15 cellular contexts compared by ENCODE assay signal in the genomic region with DNA sequence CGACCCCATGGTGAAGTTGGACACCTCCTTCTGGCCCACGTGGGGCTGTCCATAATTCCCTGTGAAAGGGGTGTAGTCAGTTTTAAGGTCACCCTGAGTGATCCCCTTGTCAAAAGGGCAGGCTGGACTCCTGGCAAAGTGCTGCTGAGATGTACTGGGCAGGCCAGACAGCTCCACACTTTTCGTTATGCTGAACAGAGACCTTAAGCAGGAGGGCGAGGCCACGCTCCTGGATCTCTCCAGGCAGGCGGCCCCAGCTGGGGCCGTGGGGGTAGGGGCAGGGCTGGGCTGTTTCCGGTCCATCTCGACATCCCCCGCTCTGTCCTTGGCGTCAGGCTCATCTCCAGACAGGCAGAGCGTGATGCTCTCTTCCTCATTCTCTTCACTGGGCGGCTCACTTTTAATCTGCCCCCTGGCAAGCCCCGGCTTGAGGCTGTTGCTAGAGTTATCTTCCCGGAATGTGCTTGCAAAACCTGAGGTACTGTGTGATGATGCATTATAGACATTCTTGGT. TPM values are rescaled to one million over a fixed set of nuclear protein-coding genes. Genes with fewer than 3 reads are reported as not detected.
DNase-seq lines count a peak whose midpoint lies in the region; ATAC-seq and TF ChIP-seq lines count a peak whose summit lies in the region.
"Had no signal": no experiment of that assay in that cellular context is flagged by ENCODE, and none has a peak within 500 bp of the region (broad histone marks: within the 10 kb centered on the region; RNA-seq: fewer than 3 reads in every experiment).

No MANE protein-coding gene starts in this region.

- H3K27me3 ChIP-seq in PC-3 (ENCODE audit: low read length) (no peaks in the 10 kb centered on the region), mammary epithelial cell (ENCODE audit: insufficient read depth, low read length) (no peaks in the 10 kb centered on the region), gastroesophageal sphincter (no peaks in the 10 kb centered on the region)

- H3K9me3 ChIP-seq in PC-3 (ENCODE audit: low read length), result no peaks in the 10 kb centered on the region
- no peaks in the 10 kb centered on the region for H3K9me3 ChIP-seq in mammary epithelial cell (replicated peaks; ENCODE audit: insufficient read depth, low read length)
- H3K9me3 ChIP-seq in gastroesophageal sphincter, result no peaks in the 10 kb centered on the region

- intact Hi-C loops in PC-3 (cut with micrococcal nuclease) (no loop called here), mammary epithelial cell (cut with micrococcal nuclease) (no loop called here)

- no TSS peak for BruUV-seq in PC-3 (replicated peaks; lab: Mats Ljungman, UMichigan)
- BruUV-seq in mammary epithelial cell (replicated peaks; lab: Mats Ljungman, UMichigan), result no TSS peak

- dilution Hi-C loops in mammary epithelial cell (cut with HindIII; ENCODE audit: low sequenced_read_pairs), result loop anchor here (25.0 kb wide), 1 partner anchor 336 kb away; a partner anchor contains a TSS

- no peaks in the 10 kb centered on the region for H4K20me1 ChIP-seq in PC-3 (ENCODE audit: low read length)
- H4K20me1 ChIP-seq in mammary epithelial cell (ENCODE audit: insufficient read depth, low read length), result no peaks in the 10 kb centered on the region

- POLR2A ChIA-PET in PC-3 (lab: Charles Lee; ENCODE audit: unreplicated experiment), result no interaction called here

- peaks cover 4% of the 10 kb centered on the region for H3F3A ChIP-seq in PC-3 (ENCODE audit: low read length, unreplicated experiment)

- H3K4me2 ChIP-seq in PC-3 (ENCODE audit: low read length), result no peak overlapping the region
- no peak overlapping the region for H3K4me2 ChIP-seq in mammary epithelial cell (ENCODE audit: insufficient read depth, low read depth, low read length)

- no peaks in the 10 kb centered on the region for H3K9me3 Mint-ChIP-seq in natural killer cell treated with Interleukin-12 subunit alpha and Interleukin-12 subunit beta and Interleukin-15 and Interleukin-18, amount 100 ng/mL, for 72 hours

- H3K4me1 Mint-ChIP-seq in natural killer cell treated with Interleukin-12 subunit alpha and Interleukin-12 subunit beta and Interleukin-15 and Interleukin-18, amount 100 ng/mL, for 72 hours (ENCODE audit: low read depth in 2 of 2), result peaks cover 47 to 49% of the 10 kb centered on the region in 2 donors

- no peaks in the 10 kb centered on the region for H3K9me2 ChIP-seq in PC-3 (replicated peaks; ENCODE audit: low read length)

- CTCF ChIA-PET in PC-3 (lab: Charles Lee), result interaction anchor here (3.1 kb wide), 1 partner anchor 11 kb away, joined by 22 read pairs; no protein-coding TSS in a partner anchor
- CTCF ChIA-PET in mammary epithelial cell (lab: Charles Lee; ENCODE audit: low non-redundant PET), result no interaction called here

- H3K27ac ChIP-seq in PC-3 (ENCODE audit: low read length) (peak overlapping the region; percentile 90), mammary epithelial cell (ENCODE audit: insufficient read depth, low read depth, low read length) (no peak overlapping the region), gastroesophageal sphincter (no peak overlapping the region)

- WGBS in mammary epithelial cell (ENCODE audit: low coverage, missing lambda C conversion rate), result 94% methylated on average over 7 of the region's 15 CpGs
- WGBS in gastroesophageal sphincter (ENCODE audit: low coverage in 1 of 2), 2 donors, result 84 to 86% methylated on average over 4 to 5 of the region's 15 CpGs

- H3K36me3 ChIP-seq in PC-3 (ENCODE audit: low read depth, low read length) (no peaks in the 10 kb centered on the region), mammary epithelial cell (ENCODE audit: insufficient read depth, low read length) (no peaks in the 10 kb centered on the region), gastroesophageal sphincter (peaks cover 0 to 20% of the 10 kb centered on the region in 2 donors)

- H3K27ac Mint-ChIP-seq in natural killer cell treated with Interleukin-12 subunit alpha and Interleukin-12 subunit beta and Interleukin-15 and Interleukin-18, amount 100 ng/mL, for 72 hours, result peak overlapping the region; percentile 23 to 58

- H3K4me1 ChIP-seq in PC-3 (ENCODE audit: insufficient read depth, low read length), result peaks cover 44% of the 10 kb centered on the region
- peaks cover 46% of the 10 kb centered on the region for H3K4me1 ChIP-seq in mammary epithelial cell (ENCODE audit: insufficient read depth, low read length)
- H3K4me1 ChIP-seq in gastroesophageal sphincter, result no peaks in the 10 kb centered on the region

- no peak for TF ChIP-seq CTCF in PC-3 (conservative IDR thresholded peaks at IDR 0.05; ENCODE audit: low read depth, low read length)
- no peak for TF ChIP-seq CTCF in mammary epithelial cell (conservative IDR thresholded peaks at IDR 0.05 in 1 of 2, IDR thresholded peaks at IDR 0.05 in 1 of 2; ENCODE audit: extremely low read depth in 1 of 2, insufficient read depth in 1 of 2, low read depth in 1 of 2, low read length in 2 of 2)
- no peak for TF ChIP-seq CTCF in gastroesophageal sphincter (IDR thresholded peaks at IDR 0.05)

- H3K79me2 ChIP-seq in PC-3 (ENCODE audit: low read length) (no peaks in the 10 kb centered on the region), mammary epithelial cell (ENCODE audit: insufficient read depth, low read length) (no peaks in the 10 kb centered on the region)

- H3K4me3 ChIP-seq in PC-3 (ENCODE audit: low read length), result no peak overlapping the region
- no peak overlapping the region for H3K4me3 ChIP-seq in mammary epithelial cell (replicated peaks in 1 of 3; ENCODE audit: insufficient read depth in 1 of 3, low read depth in 2 of 3, low read length in 3 of 3)
- H3K4me3 ChIP-seq in gastroesophageal sphincter, result no peak overlapping the region
- H3K4me3 ChIP-seq: GM12878 had no signal

- DNase-seq in EH (ENCODE audit: low read depth) (peak; percentile 40), PC-3 (peak; percentile 17), mammary epithelial cell (peak; percentile 32), NCI-H345 treated with DMSO at 0.1 percent for 48 hours (lab: John Stamatoyannopoulos, UW; ENCODE audit: unreplicated experiment) (no peak), A172 (ENCODE audit: low spot score) (no peak), NCI-H146 (lab: John Stamatoyannopoulos, UW) (no peak)
- no peak for DNase-seq in natural killer cell treated with Interleukin-12 subunit alpha and Interleukin-12 subunit beta and Interleukin-15 and Interleukin-18, amount 100 ng/mL, for 72 hours (ENCODE audit: low spot score)
- DNase-seq: HCEC 1CT, KG1, left ventricle myocardium superior had no signal

- H2AFZ ChIP-seq in PC-3 (ENCODE audit: low read length) (no peak overlapping the region), mammary epithelial cell (ENCODE audit: low read depth, low read length) (no peak overlapping the region)

- H3K36me3 Mint-ChIP-seq in natural killer cell treated with Interleukin-12 subunit alpha and Interleukin-12 subunit beta and Interleukin-15 and Interleukin-18, amount 100 ng/mL, for 72 hours, result peaks cover 4% of the 10 kb centered on the region

- no peaks in the 10 kb centered on the region for H3K27me3 Mint-ChIP-seq in natural killer cell treated with Interleukin-12 subunit alpha and Interleukin-12 subunit beta and Interleukin-15 and Interleukin-18, amount 100 ng/mL, for 72 hours

- H3K9ac ChIP-seq in PC-3 (ENCODE audit: low read length), result no peak overlapping the region
- H3K9ac ChIP-seq in mammary epithelial cell (ENCODE audit: insufficient read depth, low read length), result no peak overlapping the region

- in situ Hi-C loops in mammary epithelial cell (cut with MboI; ENCODE audit: low sequenced_read_pairs in 2 of 2), result no loop called here

- TF ChIP-seq POLR2A in gastroesophageal sphincter (IDR thresholded peaks at IDR 0.05), result no peak

- no peak overlapping the region for H3K4me3 Mint-ChIP-seq in natural killer cell treated with Interleukin-12 subunit alpha and Interleukin-12 subunit beta and Interleukin-15 and Interleukin-18, amount 100 ng/mL, for 72 hours

- ATAC-seq in PC-3 (no peak), gastroesophageal sphincter (no peak)
- no peak for ATAC-seq in natural killer cell treated with Interleukin-12 subunit alpha and Interleukin-12 subunit beta and Interleukin-15 and Interleukin-18, amount 100 ng/mL, for 72 hours
- ATAC-seq: GM12878, left ventricle myocardium superior had no signal

- no peak for TF ChIP-seq EP300 in gastroesophageal sphincter (IDR thresholded peaks at IDR 0.05)

RNA-seq across cellular contexts. Expression of a gene that starts 56.7 kb away (rescaled TPM):
- total RNA-seq in PC-3 (2014; rRNA removed) (not detected in 2 replicates), mammary epithelial cell (not detected), gastroesophageal sphincter (not detected)
- polyA plus RNA-seq in mammary epithelial cell, result not detected
- polyA minus RNA-seq in mammary epithelial cell, result not detected
- not detected for total RNA-seq in natural killer cell treated with Interleukin-12 subunit alpha and Interleukin-12 subunit beta and Interleukin-15 and Interleukin-18, amount 100 ng/mL, for 72 hours
- not detected in 2 replicates for total RNA-seq in A172 (2014; rRNA removed; shearing (Covaris generic))
- total RNA-seq: frontal cortex, GM12878, left ventricle myocardium superior, pulmonary artery endothelial cell, ureter had no signal
- polyA plus RNA-seq: GM12878 had no signal

Comparison
In these comparisons a context has a peak if more than half of its experiments do, and no peak if none do; other contexts are left out.
1. DNase-seq: peak in EH (single experiment), PC-3 (single experiment) and mammary epithelial cell (single experiment); none in natural killer cell treated with Interleukin-12 subunit alpha and Interleukin-12 subunit beta and Interleukin-15 and Interleukin-18, amount 100 ng/mL, for 72 hours (single experiment), NCI-H345 treated with DMSO at 0.1 percent for 48 hours (single experiment), A172 (single experiment) and NCI-H146 (single experiment).